ENCODE assay signal across 15 cellular contexts in genomic region chr20:45402946-45403345, GRCh38. TPM values are rescaled to one million over a fixed set of nuclear protein-coding genes. Genes with fewer than 3 reads are reported as not detected.
"Had no signal": no experiment of that assay in that cellular context is flagged by ENCODE, and none has a peak within 500 bp of the region (broad histone marks: within the 10 kb centered on the region; RNA-seq: fewer than 3 reads in every experiment).

No MANE protein-coding gene starts in this region.

- H3K36me3 ChIP-seq: ascending aorta, pancreas, thoracic aorta, upper lobe of right lung had no signal

- H3K4me3 Mint-ChIP-seq: activated naive CD8-positive, alpha-beta T cell treated with anti-CD3 and anti-CD28 coated beads for 36 hours; activated T-helper 1 cell treated with anti-CD3 and anti-CD28 coated beads, Interleukin-12 subunit alpha, Interleukin-12 subunit beta, Interleukin-2, Interleukin-4 antibody, amounts not matched to agents 30 ng/mL and 10 ng/mL and 1 ng/mL, durations not matched to agents 14 hours and 24 hours and 36 hours; stimulated activated effector memory CD8-positive, alpha-beta T cell treated with anti-CD3 and anti-CD28 coated beads, Interleukin-12 subunit alpha, Interleukin-12 subunit beta, amount 100 ng/mL, for 72 hours; T-helper 2 cell treated with Interferon-gamma antibody and Interleukin-4, amounts not matched to agents 5 μg/mL and 100 μg/mL, for 36 hours had no signal

- ATAC-seq: left colon; pancreas; stimulated activated effector memory CD8-positive, alpha-beta T cell treated with anti-CD3 and anti-CD28 coated beads, Interleukin-12 subunit alpha, Interleukin-12 subunit beta, amount 100 ng/mL, for 72 hours; upper lobe of right lung had no signal

- H3K27ac Mint-ChIP-seq: activated naive CD8-positive, alpha-beta T cell treated with anti-CD3 and anti-CD28 coated beads for 36 hours; activated T-helper 1 cell treated with anti-CD3 and anti-CD28 coated beads, Interleukin-12 subunit alpha, Interleukin-12 subunit beta, Interleukin-2, Interleukin-4 antibody, amounts not matched to agents 30 ng/mL and 10 ng/mL and 1 ng/mL, durations not matched to agents 14 hours and 24 hours and 36 hours; naive B cell; stimulated activated effector memory CD8-positive, alpha-beta T cell treated with anti-CD3 and anti-CD28 coated beads, Interleukin-12 subunit alpha, Interleukin-12 subunit beta, amount 100 ng/mL, for 72 hours; T-helper 2 cell treated with Interferon-gamma antibody and Interleukin-4, amounts not matched to agents 5 μg/mL and 100 μg/mL, for 36 hours had no signal

- H3K9me3 ChIP-seq: ascending aorta, pancreas, upper lobe of right lung had no signal

- H3K36me3 Mint-ChIP-seq: stimulated activated effector memory CD8-positive, alpha-beta T cell treated with anti-CD3 and anti-CD28 coated beads, Interleukin-12 subunit alpha, Interleukin-12 subunit beta, amount 100 ng/mL, for 72 hours had no signal

- H3K27me3 ChIP-seq: ascending aorta, dorsolateral prefrontal cortex, pancreas, upper lobe of right lung had no signal

- DNase-seq: activated CD4-positive, alpha-beta T cell treated with anti-CD3 and anti-CD28 coated beads, Interleukin-2, amount 50 U/mL, for 1 hour; activated CD4-positive, CD25-positive, alpha-beta regulatory T cell; activated naive CD8-positive, alpha-beta T cell treated with anti-CD3 and anti-CD28 coated beads for 36 hours; dorsolateral prefrontal cortex; foreskin melanocyte; left colon; mammary epithelial cell; naive B cell; pancreas; upper lobe of right lung had no signal

- H3K27ac ChIP-seq: ascending aorta, pancreas, thoracic aorta, upper lobe of right lung had no signal

- H3K4me3 ChIP-seq: ascending aorta, dorsolateral prefrontal cortex, pancreas, thoracic aorta, upper lobe of right lung had no signal

RNA-seq across cellular contexts. Expression of gene TP53TG5, which starts 24.8 kb away (rescaled TPM):
- total RNA-seq: ascending aorta, mammary epithelial cell, thoracic aorta, upper lobe of right lung had no signal
- polyA plus RNA-seq: mammary epithelial cell, pancreas had no signal
